8 cellular contexts compared by ENCODE assay signal in genomic region chrX:119468186-119468929, GRCh38. TPM values are rescaled to one million over a fixed set of nuclear protein-coding genes. Genes with fewer than 3 reads are reported as not detected.
DNase-seq lines count a peak whose midpoint lies in the region; ATAC-seq and FAIRE-seq lines count a peak whose summit lies in the region.

SLC25A5 (plus strand) TSS chrX:119468444; CDS start chrX:119468516, 72 bp downstream.

- ATAC-seq in GM21619 (IDR thresholded peaks at IDR 0.05; ENCODE audit: unreplicated experiment): peak; percentile 86
- ATAC-seq in naive thymus-derived CD8-positive, alpha-beta T cell: peak; percentile 83 to 85

- intact Hi-C loops in activated T-helper 1 cell treated with anti-CD3 and anti-CD28 coated beads, Interleukin-12 subunit alpha, Interleukin-12 subunit beta, Interleukin-2, Interleukin-4 antibody, amounts not matched to agents 30 ng/mL and 10 ng/mL and 1 ng/mL, durations not matched to agents 14 hours and 24 hours and 36 hours (cut with micrococcal nuclease): loop anchor here (1.0 to 2.0 kb wide), 8 partner anchors 14 to 475 kb away; partner anchors contain the start of genes NDUFA1, NKAP, NKRF and PGRMC1

- H3K36me3 Mint-ChIP-seq in activated T-helper 1 cell treated with anti-CD3 and anti-CD28 coated beads, Interleukin-12 subunit alpha, Interleukin-12 subunit beta, Interleukin-2, Interleukin-4 antibody, amounts not matched to agents 30 ng/mL and 10 ng/mL and 1 ng/mL, durations not matched to agents 14 hours and 24 hours and 36 hours (ENCODE audit: low read depth): peaks cover 14% of the 10 kb centered on the region
- H3K36me3 Mint-ChIP-seq in naive thymus-derived CD8-positive, alpha-beta T cell: peaks cover 0 to 26% (median 0%) of the 10 kb centered on the region in 3 donors

- POLR2A ChIA-PET in naive thymus-derived CD8-positive, alpha-beta T cell (lab: Charles Lee): interaction anchor here (0.5 to 1.2 kb wide), 11 partner anchors 10 to 323 kb away, joined by 3 to 5 read pairs (median 4); partner anchors contain the start of genes PGRMC1, RPL39 and SOWAHD

- no peak for FAIRE-seq in RCC 7860 (lab: Jason Lieb, UNC)

- peak within 1 kb of the TSS; percentile 93 for H3K27ac Mint-ChIP-seq in activated T-helper 1 cell treated with anti-CD3 and anti-CD28 coated beads, Interleukin-12 subunit alpha, Interleukin-12 subunit beta, Interleukin-2, Interleukin-4 antibody, amounts not matched to agents 30 ng/mL and 10 ng/mL and 1 ng/mL, durations not matched to agents 14 hours and 24 hours and 36 hours
- peak within 1 kb of the TSS; percentile 48 to 96 (median 92) for H3K27ac Mint-ChIP-seq in naive thymus-derived CD8-positive, alpha-beta T cell

- H3K9me3 Mint-ChIP-seq in activated T-helper 1 cell treated with anti-CD3 and anti-CD28 coated beads, Interleukin-12 subunit alpha, Interleukin-12 subunit beta, Interleukin-2, Interleukin-4 antibody, amounts not matched to agents 30 ng/mL and 10 ng/mL and 1 ng/mL, durations not matched to agents 14 hours and 24 hours and 36 hours: no peaks in the 10 kb centered on the region
- H3K9me3 Mint-ChIP-seq in naive thymus-derived CD8-positive, alpha-beta T cell: no peaks in the 10 kb centered on the region

- H3K4me3 ChIP-seq in Jurkat, Clone E6-1 (ENCODE audit: low read length): peak within 1 kb of the TSS; percentile 75

- H3K4me1 Mint-ChIP-seq in activated T-helper 1 cell treated with anti-CD3 and anti-CD28 coated beads, Interleukin-12 subunit alpha, Interleukin-12 subunit beta, Interleukin-2, Interleukin-4 antibody, amounts not matched to agents 30 ng/mL and 10 ng/mL and 1 ng/mL, durations not matched to agents 14 hours and 24 hours and 36 hours (ENCODE audit: low read depth): peaks cover 12% of the 10 kb centered on the region
- H3K4me1 Mint-ChIP-seq in naive thymus-derived CD8-positive, alpha-beta T cell: peaks cover 0 to 19% (median 8%) of the 10 kb centered on the region in 4 donors

- peak; percentile 95 for DNase-seq in DMS53 (lab: John Stamatoyannopoulos, UW)
- DNase-seq in Jurkat, Clone E6-1 (ENCODE audit: low read depth, low spot score): peak; percentile 71
- DNase-seq in RCC 7860 (ENCODE audit: low spot score): peak; percentile 70
- DNase-seq in activated T-helper 1 cell treated with anti-CD3 and anti-CD28 coated beads, Interleukin-12 subunit alpha, Interleukin-12 subunit beta, Interleukin-2, Interleukin-4 antibody, amounts not matched to agents 30 ng/mL and 10 ng/mL and 1 ng/mL, durations not matched to agents 14 hours and 24 hours and 36 hours (ENCODE audit: low spot score): peak; percentile 77
- peak; percentile 76 for DNase-seq in fibroblast of gingiva (ENCODE audit: low read depth)
- DNase-seq in naive thymus-derived CD8-positive, alpha-beta T cell: peak; percentile 72 to 90 (median 80)
- DNase-seq in stimulated activated naive CD4-positive, alpha-beta T cell (lab: John Stamatoyannopoulos, UW): peak; percentile 71 to 83 (median 76)

- no peaks in the 10 kb centered on the region for H3K27me3 Mint-ChIP-seq in activated T-helper 1 cell treated with anti-CD3 and anti-CD28 coated beads, Interleukin-12 subunit alpha, Interleukin-12 subunit beta, Interleukin-2, Interleukin-4 antibody, amounts not matched to agents 30 ng/mL and 10 ng/mL and 1 ng/mL, durations not matched to agents 14 hours and 24 hours and 36 hours (ENCODE audit: insufficient read depth)
- no peaks in the 10 kb centered on the region for H3K27me3 Mint-ChIP-seq in naive thymus-derived CD8-positive, alpha-beta T cell

- peak within 1 kb of the TSS; percentile 90 for H3K4me3 Mint-ChIP-seq in activated T-helper 1 cell treated with anti-CD3 and anti-CD28 coated beads, Interleukin-12 subunit alpha, Interleukin-12 subunit beta, Interleukin-2, Interleukin-4 antibody, amounts not matched to agents 30 ng/mL and 10 ng/mL and 1 ng/mL, durations not matched to agents 14 hours and 24 hours and 36 hours
- peak within 1 kb of the TSS; percentile 82 to 94 (median 88) for H3K4me3 Mint-ChIP-seq in naive thymus-derived CD8-positive, alpha-beta T cell

RNA-seq across cellular contexts. Expression of gene SLC25A5, which starts in this region (rescaled TPM):
- 686 TPM for polyA plus RNA-seq in Jurkat, Clone E6-1 (2012; ENCODE audit: insufficient read depth, insufficient read length)
- total RNA-seq in activated T-helper 1 cell treated with anti-CD3 and anti-CD28 coated beads, Interleukin-12 subunit alpha, Interleukin-12 subunit beta, Interleukin-2, Interleukin-4 antibody, amounts not matched to agents 30 ng/mL and 10 ng/mL and 1 ng/mL, durations not matched to agents 14 hours and 24 hours and 36 hours: 471 and 477 TPM in 2 replicates
- 100 to 1,000 TPM; 104 to 106 TPM for total RNA-seq in naive thymus-derived CD8-positive, alpha-beta T cell
- 100 to 1,000 TPM; 258 to 271 (median 271) TPM for polyA plus RNA-seq in naive thymus-derived CD8-positive, alpha-beta T cell

Comparison
In these comparisons a context has a peak if more than half of its experiments do, and no peak if none do; other contexts are left out.
1. Peak in every context shown above with its lines: DNase-seq, ATAC-seq and H3K4me3 ChIP-seq.